ENCODE assay signal across 8 cellular contexts in genomic region chr3:99920530-99921376, GRCh38.
DNase-seq lines count a peak whose midpoint lies in the region; ATAC-seq and TF ChIP-seq lines count a peak whose summit lies in the region.

No MANE protein-coding gene starts in this region.

- H3K4ac ChIP-seq in trophoblast cell (ENCODE audit: low read depth, low read length): no peak overlapping the region

- no peak overlapping the region for H4K8ac ChIP-seq in trophoblast cell (ENCODE audit: low read depth, low read length)

- H3K27me3 ChIP-seq in trophoblast cell (ENCODE audit: insufficient read depth, low read length): no peaks in the 10 kb centered on the region

- H3K4me1 ChIP-seq in trophoblast cell (ENCODE audit: control insufficient read depth in 1 of 2, insufficient read depth in 2 of 2, low read length in 2 of 2): peaks cover 2 to 5% of the 10 kb centered on the region in 2 experiments

- H2BK5ac ChIP-seq in trophoblast cell (ENCODE audit: low read depth, low read length, poor library complexity): no peak overlapping the region

- no peak overlapping the region for H3K18ac ChIP-seq in trophoblast cell (ENCODE audit: low read length)

- no peak overlapping the region for H3K14ac ChIP-seq in trophoblast cell (ENCODE audit: low read length)

- no peak overlapping the region for H2AK5ac ChIP-seq in trophoblast cell (ENCODE audit: low read length)

- H3K23ac ChIP-seq in trophoblast cell (ENCODE audit: low read length): no peak overlapping the region

- H2BK12ac ChIP-seq in trophoblast cell (ENCODE audit: low read length): peak overlapping the region; percentile 24

- H3K4me3 ChIP-seq in fibroblast of mammary gland (ENCODE audit: control insufficient read depth, low read depth, low read length) (no peak overlapping the region), trophoblast cell (ENCODE audit: low read depth, low read length) (no peak overlapping the region)

- TF ChIP-seq CTCF in fibroblast of mammary gland (conservative IDR thresholded peaks at IDR 0.05; ENCODE audit: control insufficient read depth, insufficient read depth, low read depth, low read length): no peak

- WGBS in trophoblast cell (ENCODE audit: extremely low coverage, insufficient coverage, insufficient read length): no CpG with 5 or more reads among the region's 9 CpGs

- H3K9ac ChIP-seq in trophoblast cell (ENCODE audit: low read length): no peak overlapping the region

- H3K4me2 ChIP-seq in trophoblast cell (ENCODE audit: low read length): no peak overlapping the region

- no peaks in the 10 kb centered on the region for H3K79me2 ChIP-seq in trophoblast cell (ENCODE audit: control insufficient read depth, insufficient read depth, low read length, poor library complexity)

- ATAC-seq in GM21360 (IDR thresholded peaks at IDR 0.05; ENCODE audit: unreplicated experiment): peak; percentile 50

- H3K79me1 ChIP-seq in trophoblast cell (ENCODE audit: low read length): no peaks in the 10 kb centered on the region

- no peaks in the 10 kb centered on the region for H3K9me3 ChIP-seq in trophoblast cell (ENCODE audit: insufficient read depth, low read depth, low read length)

- H4K12ac ChIP-seq in trophoblast cell (ENCODE audit: low read depth, low read length): no peak overlapping the region

- no peak overlapping the region for H4K91ac ChIP-seq in trophoblast cell (ENCODE audit: low read depth, low read length)

- no peak overlapping the region for H2BK120ac ChIP-seq in trophoblast cell (ENCODE audit: insufficient read depth, low read length, poor library complexity)

- no peak overlapping the region for H2AFZ ChIP-seq in trophoblast cell (ENCODE audit: insufficient read depth, low read length, poor library complexity)

- no peak overlapping the region for H3K27ac ChIP-seq in trophoblast cell (ENCODE audit: low read depth, low read length)

- DNase-seq in NOMO-1 treated with dmso at 0.1 percent for 144 hours (lab: John Stamatoyannopoulos, UW; ENCODE audit: unreplicated experiment) (peak; percentile 37), fibroblast of mammary gland (ENCODE audit: low read depth) (peak; percentile 77), trophoblast cell (no peak), GM19240 (ENCODE audit: insufficient read length, low spot score) (no peak), NCI-H2081 treated with DMSO at 0.1 percent for 48 hours (lab: John Stamatoyannopoulos, UW) (no peak)
- DNase-seq in activated naive CD4-positive, alpha-beta T cell treated with anti-CD3 and anti-CD28 coated beads, Interleukin-2, amount 50 U/mL, for 16 hours: no peak
- no peak for DNase-seq in activated CD4-positive, alpha-beta T cell treated with anti-CD3 and anti-CD28 coated beads for 1 hour

- no peaks in the 10 kb centered on the region for H3K36me3 ChIP-seq in trophoblast cell (ENCODE audit: control insufficient read depth in 1 of 2, insufficient read depth in 2 of 2, low read length in 2 of 2)

Comparison
In these comparisons a context has a peak if more than half of its experiments do, and no peak if none do; other contexts are left out.
1. DNase-seq: peak in NOMO-1 treated with dmso at 0.1 percent for 144 hours (single experiment) and fibroblast of mammary gland (single experiment); none in trophoblast cell (0 of 2), GM19240 (single experiment), activated naive CD4-positive, alpha-beta T cell treated with anti-CD3 and anti-CD28 coated beads, Interleukin-2, amount 50 U/mL, for 16 hours (single experiment), NCI-H2081 treated with DMSO at 0.1 percent for 48 hours (single experiment) and activated CD4-positive, alpha-beta T cell treated with anti-CD3 and anti-CD28 coated beads for 1 hour (single experiment).